ENCODE assay signal across 11 cellular contexts in genomic region chr11:131025421-131026126, GRCh38.
A peak's percentile ranks its signal among the peaks of the same experiment; 100 is the strongest.
DNase-seq lines count a peak whose midpoint lies in the region; ATAC-seq and TF ChIP-seq lines count a peak whose summit lies in the region.
"Had no signal": no experiment of that assay in that cellular context is flagged by ENCODE, and none has a peak within 500 bp of the region (broad histone marks: within the 10 kb centered on the region; RNA-seq: fewer than 3 reads in every experiment).

No MANE protein-coding gene starts in this region.

- no peak overlapping the region for H3K27ac Mint-ChIP-seq in activated CD4-positive, alpha-beta T cell treated with anti-CD3 and anti-CD28 coated beads, Interleukin-2, amount 10 ng/mL, durations not matched to agents 24 days and 14 days
- H3K27ac Mint-ChIP-seq in activated naive CD4-positive, alpha-beta T cell treated with anti-CD3 and anti-CD28 coated beads for 36 hours = no peak overlapping the region

- no peaks in the 10 kb centered on the region for H3K27me3 Mint-ChIP-seq in activated CD4-positive, alpha-beta T cell treated with anti-CD3 and anti-CD28 coated beads, Interleukin-2, amount 10 ng/mL, durations not matched to agents 24 days and 14 days
- no peaks in the 10 kb centered on the region for H3K27me3 Mint-ChIP-seq in activated naive CD4-positive, alpha-beta T cell treated with anti-CD3 and anti-CD28 coated beads for 36 hours (ENCODE audit: low read depth)

- H3K4me3 ChIP-seq in GM12865 (ENCODE audit: low read depth, low read length) = no peak overlapping the region
- H3K4me3 ChIP-seq: mucosa of descending colon, sigmoid colon had no signal

- H3K36me3 Mint-ChIP-seq in activated CD4-positive, alpha-beta T cell treated with anti-CD3 and anti-CD28 coated beads, Interleukin-2, amount 10 ng/mL, durations not matched to agents 24 days and 14 days (ENCODE audit: low read depth) = no peaks in the 10 kb centered on the region
- H3K36me3 Mint-ChIP-seq in activated naive CD4-positive, alpha-beta T cell treated with anti-CD3 and anti-CD28 coated beads for 36 hours (ENCODE audit: low read depth) = no peaks in the 10 kb centered on the region

- DNase-seq in GM12865 (ENCODE audit: low read depth) (peak; percentile 43), GM20000 (ENCODE audit: low spot score) (peak; percentile 13), RPMI7951 (ENCODE audit: low read depth) (peak; percentile 49), middle frontal gyrus (ENCODE audit: extremely low spot score, low spot score) (no peak), occipital lobe (lab: John Stamatoyannopoulos, UW) (no peak)
- DNase-seq in activated CD4-positive, alpha-beta T cell treated with anti-CD3 and anti-CD28 coated beads, Interleukin-2, amount 10 ng/mL, durations not matched to agents 24 days and 14 days = no peak
- no peak for DNase-seq in activated naive CD4-positive, alpha-beta T cell treated with anti-CD3 and anti-CD28 coated beads for 36 hours
- DNase-seq: activated T-cell treated with anti-CD3 and anti-CD28 coated beads, Interleukin-2, amount 50 U/mL, for 1 hour; mucosa of descending colon; sigmoid colon had no signal

- no peaks in the 10 kb centered on the region for H3K4me1 Mint-ChIP-seq in activated CD4-positive, alpha-beta T cell treated with anti-CD3 and anti-CD28 coated beads, Interleukin-2, amount 10 ng/mL, durations not matched to agents 24 days and 14 days
- no peaks in the 10 kb centered on the region for H3K4me1 Mint-ChIP-seq in activated naive CD4-positive, alpha-beta T cell treated with anti-CD3 and anti-CD28 coated beads for 36 hours (ENCODE audit: low read depth)

- TF ChIP-seq CTCF in GM12865 (IDR thresholded peaks at IDR 0.05; ENCODE audit: insufficient read depth, low read depth, low read length, missing control alignments) = no peak
- TF ChIP-seq CTCF in GM20000 (IDR thresholded peaks at IDR 0.05; ENCODE audit: extremely low read depth, missing control alignments) = no peak

- peak; percentile 74 for ATAC-seq in HG02938 (IDR thresholded peaks at IDR 0.05; ENCODE audit: unreplicated experiment)
- ATAC-seq: mucosa of descending colon had no signal

- CTCF ChIA-PET in activated naive CD4-positive, alpha-beta T cell treated with anti-CD3 and anti-CD28 coated beads for 36 hours (lab: Charles Lee) = no interaction called here

- no peak overlapping the region for H3K4me3 Mint-ChIP-seq in activated CD4-positive, alpha-beta T cell treated with anti-CD3 and anti-CD28 coated beads, Interleukin-2, amount 10 ng/mL, durations not matched to agents 24 days and 14 days
- H3K4me3 Mint-ChIP-seq in activated naive CD4-positive, alpha-beta T cell treated with anti-CD3 and anti-CD28 coated beads for 36 hours = no peak overlapping the region

- intact Hi-C loops in activated CD4-positive, alpha-beta T cell treated with anti-CD3 and anti-CD28 coated beads, Interleukin-2, amount 10 ng/mL, durations not matched to agents 24 days and 14 days (cut with micrococcal nuclease) = no loop called here
- intact Hi-C loops in activated naive CD4-positive, alpha-beta T cell treated with anti-CD3 and anti-CD28 coated beads for 36 hours (cut with micrococcal nuclease) = no loop called here

- H3K9me3 Mint-ChIP-seq in activated CD4-positive, alpha-beta T cell treated with anti-CD3 and anti-CD28 coated beads, Interleukin-2, amount 10 ng/mL, durations not matched to agents 24 days and 14 days = no peaks in the 10 kb centered on the region
- no peaks in the 10 kb centered on the region for H3K9me3 Mint-ChIP-seq in activated naive CD4-positive, alpha-beta T cell treated with anti-CD3 and anti-CD28 coated beads for 36 hours

Comparison
In these comparisons a context has a peak if more than half of its experiments do, and no peak if none do; other contexts are left out.
1. DNase-seq: peak in GM12865 (single experiment), GM20000 (single experiment) and RPMI7951 (single experiment); none in activated CD4-positive, alpha-beta T cell treated with anti-CD3 and anti-CD28 coated beads, Interleukin-2, amount 10 ng/mL, durations not matched to agents 24 days and 14 days (single experiment), middle frontal gyrus (single experiment), occipital lobe (single experiment) and activated naive CD4-positive, alpha-beta T cell treated with anti-CD3 and anti-CD28 coated beads for 36 hours (single experiment).